In the genomic region with DNA sequence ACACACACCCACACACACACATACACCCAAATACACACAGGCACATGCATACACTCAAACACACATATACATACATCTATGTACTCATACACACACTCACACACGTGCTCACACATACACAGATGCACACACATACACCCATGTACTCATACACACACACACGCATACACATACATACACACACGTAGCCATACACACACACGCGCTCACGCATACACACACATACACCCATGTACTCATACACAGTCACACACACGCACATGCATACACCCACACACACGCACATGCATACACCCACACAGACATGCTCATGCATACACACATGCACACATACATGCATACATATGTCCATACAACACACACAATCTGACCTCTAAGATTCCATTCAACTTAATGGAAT, we compare ENCODE assay signal across 2 cellular contexts.
A peak's percentile ranks its signal among the peaks of the same experiment; 100 is the strongest.
TF ChIP-seq lines count a peak whose summit lies in the region.

No MANE protein-coding gene starts in this region.

TF ChIP-seq in HEK293, 187 proteins besides CTCF, POLR2A, EP300 and RAD21:
- TF ChIP-seq ZNF148 (tag by site-specific recombination; IDR thresholded peaks at IDR 0.05; ENCODE audit: borderline replicate concordance): no peak
- TF ChIP-seq ZSCAN4 (tag by site-specific recombination; IDR thresholded peaks at IDR 0.05): peak; percentile 71
- no peak for TF ChIP-seq ZNF202 (tag by site-specific recombination; IDR thresholded peaks at IDR 0.05; ENCODE audit: borderline replicate concordance)
- TF ChIP-seq ZNF324 (tag by site-specific recombination; IDR thresholded peaks at IDR 0.05): no peak
- peak; percentile 79 for TF ChIP-seq ZFHX2 (tag by site-specific recombination; conservative IDR thresholded peaks at IDR 0.05)
- no peak for TF ChIP-seq KLF7 (tag by site-specific recombination; IDR thresholded peaks at IDR 0.05; ENCODE audit: borderline replicate concordance)
- peak; percentile 87 for TF ChIP-seq EGR2 (tag by site-specific recombination; IDR thresholded peaks at IDR 0.05; ENCODE audit: low read depth)
- TF ChIP-seq, protein P1, sequence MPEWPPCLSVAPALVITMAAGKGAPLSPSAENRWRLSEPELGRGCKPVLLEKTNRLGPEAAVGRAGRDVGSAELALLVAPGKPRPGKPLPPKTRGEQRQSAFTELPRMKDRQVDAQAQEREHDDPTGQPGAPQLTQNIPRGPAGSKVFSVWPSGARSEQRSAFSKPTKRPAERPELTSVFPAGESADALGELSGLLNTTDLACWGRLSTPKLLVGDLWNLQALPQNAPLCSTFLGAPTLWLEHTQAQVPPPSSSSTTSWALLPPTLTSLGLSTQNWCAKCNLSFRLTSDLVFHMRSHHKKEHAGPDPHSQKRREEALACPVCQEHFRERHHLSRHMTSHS (tag by site-specific recombination; IDR thresholded peaks at IDR 0.05): peak; percentile 54; the same call in 1 of the 2 replicates

TF ChIP-seq in GM12878, 131 proteins besides CTCF, POLR2A, EP300 and RAD21 (continued from another document):
- TF ChIP-seq, protein P2, sequence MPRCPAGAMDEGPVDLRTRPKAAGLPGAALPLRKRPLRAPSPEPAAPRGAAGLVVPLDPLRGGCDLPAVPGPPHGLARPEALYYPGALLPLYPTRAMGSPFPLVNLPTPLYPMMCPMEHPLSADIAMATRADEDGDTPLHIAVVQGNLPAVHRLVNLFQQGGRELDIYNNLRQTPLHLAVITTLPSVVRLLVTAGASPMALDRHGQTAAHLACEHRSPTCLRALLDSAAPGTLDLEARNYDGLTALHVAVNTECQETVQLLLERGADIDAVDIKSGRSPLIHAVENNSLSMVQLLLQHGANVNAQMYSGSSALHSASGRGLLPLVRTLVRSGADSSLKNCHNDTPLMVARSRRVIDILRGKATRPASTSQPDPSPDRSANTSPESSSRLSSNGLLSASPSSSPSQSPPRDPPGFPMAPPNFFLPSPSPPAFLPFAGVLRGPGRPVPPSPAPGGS (IDR thresholded peaks at IDR 0.05; ENCODE audit: borderline replicate concordance, insufficient read depth, low read depth, low read length, poor library complexity, severe bottlenecking): peak; percentile 95
- TF ChIP-seq SIN3A (IDR thresholded peaks at IDR 0.05; ENCODE audit: low read depth, low read length) (no peak), NFIC (IDR thresholded peaks at IDR 0.05; ENCODE audit: low read depth, low read length) (no peak), MXI1 (IDR thresholded peaks at IDR 0.05; ENCODE audit: low read depth, low read length) (no peak), WRNIP1 (IDR thresholded peaks at IDR 0.05; ENCODE audit: borderline replicate concordance, low read depth, low read length) (no peak), SP1 (IDR thresholded peaks at IDR 0.05; ENCODE audit: low read depth, low read length) (no peak), POLR2AphosphoS5 (IDR thresholded peaks at IDR 0.05; ENCODE audit: low read length) (no peak), NR2C1 (IDR thresholded peaks at IDR 0.05) (no peak), TCF12 (IDR thresholded peaks at IDR 0.05; ENCODE audit: low read depth, low read length) (no peak), NBN (IDR thresholded peaks at IDR 0.05) (no peak)
- TF ChIP-seq, protein P3, sequence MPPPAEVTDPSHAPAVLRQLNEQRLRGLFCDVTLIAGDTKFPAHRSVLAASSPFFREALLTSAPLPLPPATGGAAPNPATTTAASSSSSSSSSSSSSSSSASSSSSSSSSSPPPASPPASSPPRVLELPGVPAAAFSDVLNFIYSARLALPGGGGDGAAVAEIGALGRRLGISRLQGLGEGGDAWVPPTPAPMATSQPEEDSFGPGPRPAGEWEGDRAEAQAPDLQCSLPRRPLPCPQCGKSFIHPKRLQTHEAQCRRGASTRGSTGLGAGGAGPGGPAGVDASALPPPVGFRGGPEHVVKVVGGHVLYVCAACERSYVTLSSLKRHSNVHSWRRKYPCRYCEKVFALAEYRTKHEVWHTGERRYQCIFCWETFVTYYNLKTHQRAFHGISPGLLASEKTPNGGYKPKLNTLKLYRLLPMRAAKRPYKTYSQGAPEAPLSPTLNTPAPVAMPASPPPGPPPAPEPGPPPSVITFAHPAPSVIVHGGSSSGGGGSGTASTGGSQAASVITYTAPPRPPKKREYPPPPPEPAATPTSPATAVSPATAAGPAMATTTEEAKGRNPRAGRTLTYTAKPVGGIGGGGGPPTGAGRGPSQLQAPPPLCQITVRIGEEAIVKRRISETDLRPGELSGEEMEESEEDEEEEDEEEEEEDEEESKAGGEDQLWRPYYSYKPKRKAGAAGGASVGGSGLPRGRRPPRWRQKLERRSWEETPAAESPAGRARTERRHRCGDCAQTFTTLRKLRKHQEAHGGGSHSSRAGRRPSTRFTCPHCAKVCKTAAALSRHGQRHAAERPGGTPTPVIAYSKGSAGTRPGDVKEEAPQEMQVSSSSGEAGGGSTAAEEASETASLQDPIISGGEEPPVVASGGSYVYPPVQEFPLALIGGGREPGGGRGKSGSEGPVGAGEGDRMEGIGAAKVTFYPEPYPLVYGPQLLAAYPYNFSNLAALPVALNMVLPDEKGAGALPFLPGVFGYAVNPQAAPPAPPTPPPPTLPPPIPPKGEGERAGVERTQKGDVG (CRISPR knock-in tag; IDR thresholded peaks at IDR 0.05): no peak
- TF ChIP-seq, protein P4, sequence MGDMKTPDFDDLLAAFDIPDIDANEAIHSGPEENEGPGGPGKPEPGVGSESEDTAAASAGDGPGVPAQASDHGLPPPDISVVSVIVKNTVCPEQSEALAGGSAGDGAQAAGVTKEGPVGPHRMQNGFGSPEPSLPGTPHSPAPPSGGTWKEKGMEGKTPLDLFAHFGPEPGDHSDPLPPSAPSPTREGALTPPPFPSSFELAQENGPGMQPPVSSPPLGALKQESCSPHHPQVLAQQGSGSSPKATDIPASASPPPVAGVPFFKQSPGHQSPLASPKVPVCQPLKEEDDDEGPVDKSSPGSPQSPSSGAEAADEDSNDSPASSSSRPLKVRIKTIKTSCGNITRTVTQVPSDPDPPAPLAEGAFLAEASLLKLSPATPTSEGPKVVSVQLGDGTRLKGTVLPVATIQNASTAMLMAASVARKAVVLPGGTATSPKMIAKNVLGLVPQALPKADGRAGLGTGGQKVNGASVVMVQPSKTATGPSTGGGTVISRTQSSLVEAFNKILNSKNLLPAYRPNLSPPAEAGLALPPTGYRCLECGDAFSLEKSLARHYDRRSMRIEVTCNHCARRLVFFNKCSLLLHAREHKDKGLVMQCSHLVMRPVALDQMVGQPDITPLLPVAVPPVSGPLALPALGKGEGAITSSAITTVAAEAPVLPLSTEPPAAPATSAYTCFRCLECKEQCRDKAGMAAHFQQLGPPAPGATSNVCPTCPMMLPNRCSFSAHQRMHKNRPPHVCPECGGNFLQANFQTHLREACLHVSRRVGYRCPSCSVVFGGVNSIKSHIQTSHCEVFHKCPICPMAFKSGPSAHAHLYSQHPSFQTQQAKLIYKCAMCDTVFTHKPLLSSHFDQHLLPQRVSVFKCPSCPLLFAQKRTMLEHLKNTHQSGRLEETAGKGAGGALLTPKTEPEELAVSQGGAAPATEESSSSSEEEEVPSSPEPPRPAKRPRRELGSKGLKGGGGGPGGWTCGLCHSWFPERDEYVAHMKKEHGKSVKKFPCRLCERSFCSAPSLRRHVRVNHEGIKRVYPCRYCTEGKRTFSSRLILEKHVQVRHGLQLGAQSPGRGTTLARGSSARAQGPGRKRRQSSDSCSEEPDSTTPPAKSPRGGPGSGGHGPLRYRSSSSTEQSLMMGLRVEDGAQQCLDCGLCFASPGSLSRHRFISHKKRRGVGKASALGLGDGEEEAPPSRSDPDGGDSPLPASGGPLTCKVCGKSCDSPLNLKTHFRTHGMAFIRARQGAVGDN (IDR thresholded peaks at IDR 0.05): no peak
